In the genomic region with DNA sequence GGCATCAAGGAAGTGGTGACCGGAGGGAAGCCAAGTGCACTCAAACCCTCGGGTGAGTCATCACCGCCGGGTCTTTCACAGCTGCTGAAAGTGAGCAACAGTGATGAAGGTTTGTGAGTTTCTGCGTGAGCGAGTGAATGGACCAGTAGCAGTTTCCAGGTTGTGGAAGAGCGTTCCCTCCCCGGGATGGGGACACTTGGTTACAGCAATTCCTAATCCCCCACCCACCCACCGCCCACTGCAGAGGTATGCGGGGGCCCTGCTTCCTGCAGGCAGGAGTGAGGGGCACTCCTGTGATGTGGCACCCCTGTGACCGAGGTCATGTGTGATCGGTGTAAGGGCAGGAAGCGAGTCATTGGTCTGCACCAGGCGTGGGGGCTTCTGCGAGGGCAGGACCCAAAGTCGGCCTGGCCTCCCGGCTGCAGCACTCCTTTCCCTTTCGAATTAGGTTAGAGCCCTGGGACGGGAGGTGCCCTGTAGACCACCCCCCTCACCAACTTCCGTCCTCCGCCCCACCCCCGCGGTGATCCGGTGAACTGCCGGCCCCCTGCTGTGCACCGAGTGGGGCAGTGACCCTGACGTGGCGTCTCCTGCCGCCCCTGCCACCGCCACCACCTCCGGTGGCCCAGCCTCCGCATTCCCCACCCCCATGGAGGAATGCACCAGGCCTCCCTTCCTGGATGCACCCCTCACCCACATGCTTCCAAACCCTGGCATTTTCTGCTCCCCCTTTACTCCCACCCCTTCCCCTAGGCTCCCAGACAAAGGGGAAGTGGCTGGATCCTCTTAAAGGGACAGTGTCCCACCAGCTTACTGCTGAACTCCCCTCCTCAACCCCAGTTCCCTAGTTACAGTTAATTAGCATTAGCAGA, we compare ENCODE assay signal across 8 cellular contexts. TPM values are rescaled to one million over a fixed set of nuclear protein-coding genes. Genes with fewer than 3 reads are reported as not detected.
DNase-seq lines count a peak whose midpoint lies in the region; ATAC-seq and TF ChIP-seq lines count a peak whose summit lies in the region.

No MANE protein-coding gene starts in this region.

- H3K27ac Mint-ChIP-seq in T-cell = peak overlapping the region; percentile 93 to 95

- POLR2A ChIA-PET in T-cell (lab: Charles Lee) = interaction anchor here in 1 of 2 donors (0.5 to 0.6 kb wide), 2 partner anchors 58 to 1819 kb away, joined by 3 read pairs; no protein-coding TSS in a partner anchor

- H3K4me3 Mint-ChIP-seq in T-cell = peak overlapping the region; percentile 80 to 88 (median 83)

- no peaks in the 10 kb centered on the region for H3K9me3 ChIP-seq in gastrocnemius medialis

- DNase-seq in AG09309 (ENCODE audit: low read depth) (peak; percentile 78), T-cell (peak; percentile 24 to 74 (median 55)), amniotic stem cell (lab: John Stamatoyannopoulos, UW) (peak; percentile 89), hypothalamus (lab: John Stamatoyannopoulos, UW) (peak in 28 of 51 donors; percentile 4 to 80 (median 38)), gastrocnemius medialis (peak; percentile 52 to 74), NCI-H187 (lab: John Stamatoyannopoulos, UW) (no peak)

- H3K9me3 Mint-ChIP-seq in T-cell = no peaks in the 10 kb centered on the region

- in situ Hi-C loops in gastrocnemius medialis (cut with MboI; ENCODE audit: low sequenced_read_pairs in 4 of 4) = no loop called here

- no peaks in the 10 kb centered on the region for H3K27me3 ChIP-seq in gastrocnemius medialis

- TF ChIP-seq POLR2A in gastrocnemius medialis (IDR thresholded peaks at IDR 0.05) = peak; percentile 7 to 23

- no peaks in the 10 kb centered on the region for H3K27me3 Mint-ChIP-seq in T-cell

- H3K27ac ChIP-seq in gastrocnemius medialis = peak overlapping the region; percentile 57 to 68 (median 60)

- H3K4me3 ChIP-seq in AG09309 (ENCODE audit: control insufficient read depth, low read depth, low read length) = peak overlapping the region; percentile 34
- H3K4me3 ChIP-seq in gastrocnemius medialis = peak overlapping the region; percentile 35 to 45 (median 40)

- peak; percentile 51 for ATAC-seq in GM19023 (IDR thresholded peaks at IDR 0.05; ENCODE audit: unreplicated experiment)
- peak; percentile 52 for ATAC-seq in HG03439 (IDR thresholded peaks at IDR 0.05; ENCODE audit: unreplicated experiment)
- ATAC-seq in T-cell (replicated peaks in 1 of 4) = peak; percentile 78 to 86 (median 83)
- peak; percentile 72 to 77 for ATAC-seq in gastrocnemius medialis

- intact Hi-C loops in gastrocnemius medialis (cut with DNase I; ENCODE audit: low total_unique reads) = no loop called here

- H3K36me3 Mint-ChIP-seq in T-cell = peaks cover 10% of the 10 kb centered on the region

- TF ChIP-seq CTCF in AG09309 (IDR thresholded peaks at IDR 0.05; ENCODE audit: control insufficient read depth, insufficient read depth, low read depth, low read length, missing control alignments) (no peak), gastrocnemius medialis (IDR thresholded peaks at IDR 0.05 in 4 of 5, conservative IDR thresholded peaks at IDR 0.05 in 1 of 5) (no peak)

- H3K36me3 ChIP-seq in gastrocnemius medialis = peaks cover 0 to 21% of the 10 kb centered on the region in 2 donors

- H3K4me1 Mint-ChIP-seq in T-cell = peaks cover 15 to 25% (median 21%) of the 10 kb centered on the region in 3 donors

- peaks cover 18 to 22% of the 10 kb centered on the region in 2 donors for H3K4me1 ChIP-seq in gastrocnemius medialis

- CTCF ChIA-PET in T-cell (lab: Charles Lee) = interaction anchor here (0.6 to 1.3 kb wide), 3 partner anchors 11 to 111 kb away, joined by 3 to 4 read pairs (median 3); a partner anchor contains a TSS

RNA-seq across cellular contexts. Expression of a gene that starts 10.9 kb away (rescaled TPM):
- total RNA-seq in T-cell (10 to 100 TPM; 13.5 to 24.9 (median 18.4) TPM), gastrocnemius medialis (10 to 100 TPM; 15.3 to 56.4 (median 23.3) TPM)

Comparison
In these comparisons a context has a peak if more than half of its experiments do, and no peak if none do; other contexts are left out.
1. DNase-seq: peak in AG09309 (single experiment), T-cell (34 of 34), amniotic stem cell (single experiment), hypothalamus (28 of 51) and gastrocnemius medialis (2 of 2); none in NCI-H187 (0 of 2).
2. Peak in every context shown above with its lines, with median percentiles within 50 percentile points of each other: ATAC-seq.